Comparison of ENCODE assay signal across 1 cellular context in genomic region chr1:85278853-85279314, GRCh38.
TF ChIP-seq lines count a peak whose summit lies in the region.

No MANE protein-coding gene starts in this region.

TF ChIP-seq in GM12878, 131 proteins besides CTCF, POLR2A, EP300 and RAD21 (continued from another document and continues in another):
- TF ChIP-seq, protein P1, sequence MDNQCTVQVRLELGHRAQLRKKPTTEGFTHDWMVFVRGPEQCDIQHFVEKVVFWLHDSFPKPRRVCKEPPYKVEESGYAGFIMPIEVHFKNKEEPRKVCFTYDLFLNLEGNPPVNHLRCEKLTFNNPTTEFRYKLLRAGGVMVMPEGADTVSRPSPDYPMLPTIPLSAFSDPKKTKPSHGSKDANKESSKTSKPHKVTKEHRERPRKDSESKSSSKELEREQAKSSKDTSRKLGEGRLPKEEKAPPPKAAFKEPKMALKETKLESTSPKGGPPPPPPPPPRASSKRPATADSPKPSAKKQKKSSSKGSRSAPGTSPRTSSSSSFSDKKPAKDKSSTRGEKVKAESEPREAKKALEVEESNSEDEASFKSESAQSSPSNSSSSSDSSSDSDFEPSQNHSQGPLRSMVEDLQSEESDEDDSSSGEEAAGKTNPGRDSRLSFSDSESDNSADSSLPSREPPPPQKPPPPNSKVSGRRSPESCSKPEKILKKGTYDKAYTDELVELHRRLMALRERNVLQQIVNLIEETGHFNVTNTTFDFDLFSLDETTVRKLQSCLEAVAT (IDR thresholded peaks at IDR 0.05), result no peak; the same call in 1 of the 2 replicates
- TF ChIP-seq NR2C2 (IDR thresholded peaks at IDR 0.05; ENCODE audit: borderline replicate concordance, control insufficient read depth, insufficient read length, low read depth), result no peak
- no peak for TF ChIP-seq ZNF592 (IDR thresholded peaks at IDR 0.05)
- TF ChIP-seq JUND (IDR thresholded peaks at IDR 0.05; ENCODE audit: low read depth, low read length), result 0 out of 2 replicates have a peak, but pooled peaks have one; percentile 40
- no peak for TF ChIP-seq CREM (IDR thresholded peaks at IDR 0.05; ENCODE audit: low read depth)
- TF ChIP-seq BCLAF1 (IDR thresholded peaks at IDR 0.05), result no peak
- no peak for TF ChIP-seq NRF1 (conservative IDR thresholded peaks at IDR 0.05; ENCODE audit: low read depth, low read length)
- TF ChIP-seq SMAD1 (IDR thresholded peaks at IDR 0.05; ENCODE audit: low read depth, partially characterized antibody), result no peak
- TF ChIP-seq TARDBP (IDR thresholded peaks at IDR 0.05; ENCODE audit: borderline replicate concordance), result no peak
- no peak for TF ChIP-seq ZBTB33 (IDR thresholded peaks at IDR 0.05)
- 0 out of 2 replicates have a peak, but pooled peaks have one; percentile 56 for TF ChIP-seq IRF4 (IDR thresholded peaks at IDR 0.05; ENCODE audit: low read depth, low read length)
- TF ChIP-seq ATF7 (IDR thresholded peaks at IDR 0.05; ENCODE audit: low read depth), result 0 out of 2 replicates have a peak, but pooled peaks have one; percentile 26
- TF ChIP-seq, protein P2, sequence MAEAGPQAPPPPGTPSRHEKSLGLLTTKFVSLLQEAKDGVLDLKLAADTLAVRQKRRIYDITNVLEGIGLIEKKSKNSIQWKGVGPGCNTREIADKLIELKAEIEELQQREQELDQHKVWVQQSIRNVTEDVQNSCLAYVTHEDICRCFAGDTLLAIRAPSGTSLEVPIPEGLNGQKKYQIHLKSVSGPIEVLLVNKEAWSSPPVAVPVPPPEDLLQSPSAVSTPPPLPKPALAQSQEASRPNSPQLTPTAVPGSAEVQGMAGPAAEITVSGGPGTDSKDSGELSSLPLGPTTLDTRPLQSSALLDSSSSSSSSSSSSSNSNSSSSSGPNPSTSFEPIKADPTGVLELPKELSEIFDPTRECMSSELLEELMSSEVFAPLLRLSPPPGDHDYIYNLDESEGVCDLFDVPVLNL (IDR thresholded peaks at IDR 0.05; ENCODE audit: low read depth, low read length), result no peak
- TF ChIP-seq, protein P3, sequence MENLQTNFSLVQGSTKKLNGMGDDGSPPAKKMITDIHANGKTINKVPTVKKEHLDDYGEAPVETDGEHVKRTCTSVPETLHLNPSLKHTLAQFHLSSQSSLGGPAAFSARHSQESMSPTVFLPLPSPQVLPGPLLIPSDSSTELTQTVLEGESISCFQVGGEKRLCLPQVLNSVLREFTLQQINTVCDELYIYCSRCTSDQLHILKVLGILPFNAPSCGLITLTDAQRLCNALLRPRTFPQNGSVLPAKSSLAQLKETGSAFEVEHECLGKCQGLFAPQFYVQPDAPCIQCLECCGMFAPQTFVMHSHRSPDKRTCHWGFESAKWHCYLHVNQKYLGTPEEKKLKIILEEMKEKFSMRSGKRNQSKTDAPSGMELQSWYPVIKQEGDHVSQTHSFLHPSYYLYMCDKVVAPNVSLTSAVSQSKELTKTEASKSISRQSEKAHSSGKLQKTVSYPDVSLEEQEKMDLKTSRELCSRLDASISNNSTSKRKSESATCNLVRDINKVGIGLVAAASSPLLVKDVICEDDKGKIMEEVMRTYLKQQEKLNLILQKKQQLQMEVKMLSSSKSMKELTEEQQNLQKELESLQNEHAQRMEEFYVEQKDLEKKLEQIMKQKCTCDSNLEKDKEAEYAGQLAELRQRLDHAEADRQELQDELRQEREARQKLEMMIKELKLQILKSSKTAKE (IDR thresholded peaks at IDR 0.05; ENCODE audit: low read depth, poor library complexity, severe bottlenecking), result no peak
- TF ChIP-seq, protein P4, sequence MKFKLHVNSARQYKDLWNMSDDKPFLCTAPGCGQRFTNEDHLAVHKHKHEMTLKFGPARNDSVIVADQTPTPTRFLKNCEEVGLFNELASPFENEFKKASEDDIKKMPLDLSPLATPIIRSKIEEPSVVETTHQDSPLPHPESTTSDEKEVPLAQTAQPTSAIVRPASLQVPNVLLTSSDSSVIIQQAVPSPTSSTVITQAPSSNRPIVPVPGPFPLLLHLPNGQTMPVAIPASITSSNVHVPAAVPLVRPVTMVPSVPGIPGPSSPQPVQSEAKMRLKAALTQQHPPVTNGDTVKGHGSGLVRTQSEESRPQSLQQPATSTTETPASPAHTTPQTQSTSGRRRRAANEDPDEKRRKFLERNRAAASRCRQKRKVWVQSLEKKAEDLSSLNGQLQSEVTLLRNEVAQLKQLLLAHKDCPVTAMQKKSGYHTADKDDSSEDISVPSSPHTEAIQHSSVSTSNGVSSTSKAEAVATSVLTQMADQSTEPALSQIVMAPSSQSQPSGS (IDR thresholded peaks at IDR 0.05; ENCODE audit: low read length), result peak; percentile 62; the same call in 1 of the 2 replicates
- no peak for TF ChIP-seq ZNF687 (IDR thresholded peaks at IDR 0.05)
- TF ChIP-seq EGR1 (IDR thresholded peaks at IDR 0.05; ENCODE audit: borderline replicate concordance in 1 of 2, low read depth in 2 of 2, low read length in 2 of 2), result no peak
- TF ChIP-seq KLF5 (IDR thresholded peaks at IDR 0.05; ENCODE audit: partially characterized antibody), result no peak
- no peak for TF ChIP-seq SMC3 (IDR thresholded peaks at IDR 0.05; ENCODE audit: borderline replicate concordance, low read length)
- no peak for TF ChIP-seq RELA (IDR thresholded peaks at IDR 0.05; ENCODE audit: borderline replicate concordance, partially characterized antibody)
- no peak for TF ChIP-seq POLR2AphosphoS2 (IDR thresholded peaks at IDR 0.05; ENCODE audit: low read depth, low read length)
- no peak; the same call in 1 of the 2 replicates for TF ChIP-seq CREB1 (IDR thresholded peaks at IDR 0.05; ENCODE audit: low read depth)
- peak in 1 of 2 experiments; percentile 32; a peak in 1 of 4 replicates for TF ChIP-seq ETV6 (conservative IDR thresholded peaks at IDR 0.05 in 1 of 2, IDR thresholded peaks at IDR 0.05 in 1 of 2; ENCODE audit: borderline replicate concordance in 1 of 2, low read depth in 1 of 2)
- no peak for TF ChIP-seq POLR2AphosphoS5 (IDR thresholded peaks at IDR 0.05; ENCODE audit: low read length)
- TF ChIP-seq RB1 (IDR thresholded peaks at IDR 0.05; ENCODE audit: borderline replicate concordance), result no peak
- TF ChIP-seq HCFC1 (IDR thresholded peaks at IDR 0.05; ENCODE audit: low read length), result no peak
- no peak for TF ChIP-seq CBX5 (IDR thresholded peaks at IDR 0.05; ENCODE audit: low read depth)
- TF ChIP-seq GABPA (IDR thresholded peaks at IDR 0.05; ENCODE audit: low read depth), result no peak
- TF ChIP-seq SP1 (IDR thresholded peaks at IDR 0.05; ENCODE audit: low read depth, low read length), result no peak
- TF ChIP-seq RBBP5 (conservative IDR thresholded peaks at IDR 0.05), result no peak
- TF ChIP-seq MYB (IDR thresholded peaks at IDR 0.05; ENCODE audit: borderline replicate concordance, low read depth, low read length), result no peak
- no peak for TF ChIP-seq NKRF (conservative IDR thresholded peaks at IDR 0.05)
- no peak for TF ChIP-seq ZNF24 (IDR thresholded peaks at IDR 0.05)
- no peak for TF ChIP-seq TCF3 (IDR thresholded peaks at IDR 0.05; ENCODE audit: borderline replicate concordance, insufficient read depth, low read depth, low read length)
- TF ChIP-seq, protein P5, sequence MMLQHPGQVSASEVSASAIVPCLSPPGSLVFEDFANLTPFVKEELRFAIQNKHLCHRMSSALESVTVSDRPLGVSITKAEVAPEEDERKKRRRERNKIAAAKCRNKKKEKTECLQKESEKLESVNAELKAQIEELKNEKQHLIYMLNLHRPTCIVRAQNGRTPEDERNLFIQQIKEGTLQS (IDR thresholded peaks at IDR 0.05; ENCODE audit: borderline replicate concordance, extremely low read depth, low read depth, low read length), result no peak
- no peak for TF ChIP-seq FOXK2 (IDR thresholded peaks at IDR 0.05)
